ENCODE assay signal across 14 cellular contexts in the genomic region with DNA sequence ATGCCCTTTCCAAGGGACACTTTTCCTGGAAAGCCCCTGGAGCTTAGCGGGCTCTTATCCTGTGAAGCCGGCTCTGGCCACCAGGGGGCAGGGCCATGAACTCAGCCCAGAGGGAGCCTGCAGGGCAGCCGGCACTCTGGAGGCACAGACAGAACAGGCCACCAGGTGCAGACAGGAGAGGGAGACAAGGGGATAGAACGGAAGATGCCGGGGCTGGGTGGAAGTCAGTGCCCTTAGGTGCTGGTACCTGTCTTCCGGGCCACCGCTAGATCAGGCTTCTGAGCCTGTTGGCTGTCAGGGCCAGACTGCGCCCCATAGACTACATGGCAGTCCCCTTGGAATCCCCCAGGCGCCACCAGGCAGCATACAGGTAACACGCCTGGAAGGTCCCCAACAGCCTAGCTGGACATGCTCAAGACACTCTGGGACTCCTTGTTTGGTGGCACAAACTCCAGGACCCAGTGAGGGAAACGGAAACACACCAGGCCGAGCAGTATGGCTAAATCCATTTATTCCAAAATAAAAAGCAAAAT. TPM values are rescaled to one million over a fixed set of nuclear protein-coding genes. Genes with fewer than 3 reads are reported as not detected.
DNase-seq lines count a peak whose midpoint lies in the region; ATAC-seq and TF ChIP-seq lines count a peak whose summit lies in the region.
"Not testable (repeated sequence)": the region's sequence is repeated elsewhere in the genome, so short reads cannot be mapped to it uniquely, and the experiment has no call there.
"Had no signal": no experiment of that assay in that cellular context is flagged by ENCODE, and none has a peak within 500 bp of the region (broad histone marks: within the 10 kb centered on the region; RNA-seq: fewer than 3 reads in every experiment).

No MANE protein-coding gene starts in this region.

- CTCF ChIA-PET in CD4-positive, alpha-beta memory T cell (lab: Charles Lee; ENCODE audit: partially characterized antibody); WTC11 (lab: Charles Lee): not testable (repeated sequence)

- POLR2A ChIA-PET in CD4-positive, alpha-beta memory T cell (lab: Charles Lee; ENCODE audit: partially characterized antibody); WTC11 (lab: Charles Lee): not testable (repeated sequence)

- not testable (repeated sequence) for H3K27me3 ChIP-seq in CD4-positive, alpha-beta memory T cell (ENCODE audit: insufficient read depth, low read length)

- intact Hi-C loops in CD4-positive, alpha-beta memory T cell (cut with micrococcal nuclease); natural killer cell (cut with micrococcal nuclease): not testable (repeated sequence)

- H3K4me1 Mint-ChIP-seq in CD4-positive, alpha-beta memory T cell; WTC11; activated T-cell treated with anti-CD3 and anti-CD28 coated beads, Interleukin-2, amount 50 U/mL, for 72 hours (ENCODE audit: low read depth); central memory CD8-positive, alpha-beta T cell; natural killer cell; stimulated activated memory B cell treated with anti-CD40 and anti-IgM and Interleukin-4, amounts not matched to agents 10 μg/mL and 1 μg/mL and 100 μg/mL, for 72 hours: not testable (repeated sequence)

- H3K9me3 Mint-ChIP-seq in CD4-positive, alpha-beta memory T cell; WTC11; activated T-cell treated with anti-CD3 and anti-CD28 coated beads, Interleukin-2, amount 50 U/mL, for 72 hours; central memory CD8-positive, alpha-beta T cell; natural killer cell; stimulated activated memory B cell treated with anti-CD40 and anti-IgM and Interleukin-4, amounts not matched to agents 10 μg/mL and 1 μg/mL and 100 μg/mL, for 72 hours: not testable (repeated sequence)

- DNase-seq in CD4-positive, alpha-beta memory T cell = peak in 3 of 5 donors; percentile 0 to 9 (median 0)
- DNase-seq in WTC11 (ENCODE audit: low spot score); left lobe of liver (ENCODE audit: low spot score); natural killer cell: not testable (repeated sequence)
- DNase-seq in activated T-cell treated with anti-CD3 and anti-CD28 coated beads, Interleukin-2, amount 50 U/mL, for 72 hours = peak in 1 of 2 donors; percentile 1
- peak in 1 of 2 donors; percentile 14 for DNase-seq in central memory CD8-positive, alpha-beta T cell (ENCODE audit: low spot score in 2 of 2)

- not testable (repeated sequence) for H3K4me1 ChIP-seq in CD4-positive, alpha-beta memory T cell (ENCODE audit: insufficient read depth, low read length)

- not testable (repeated sequence) for H3K27ac ChIP-seq in CD4-positive, alpha-beta memory T cell (ENCODE audit: low read depth, low read length)

- H3K4me3 ChIP-seq in CD4-positive, alpha-beta memory T cell (ENCODE audit: low read length in 2 of 2) = not testable (repeated sequence)

- H3K4me3 Mint-ChIP-seq in CD4-positive, alpha-beta memory T cell; WTC11; activated T-cell treated with anti-CD3 and anti-CD28 coated beads, Interleukin-2, amount 50 U/mL, for 72 hours; central memory CD8-positive, alpha-beta T cell; natural killer cell; stimulated activated memory B cell treated with anti-CD40 and anti-IgM and Interleukin-4, amounts not matched to agents 10 μg/mL and 1 μg/mL and 100 μg/mL, for 72 hours: not testable (repeated sequence)

- not testable (repeated sequence) for H3K9me3 ChIP-seq in CD4-positive, alpha-beta memory T cell (ENCODE audit: control insufficient read depth in 1 of 2, low read length in 2 of 2)

- not testable (repeated sequence) for H3K36me3 Mint-ChIP-seq in CD4-positive, alpha-beta memory T cell; WTC11; activated T-cell treated with anti-CD3 and anti-CD28 coated beads, Interleukin-2, amount 50 U/mL, for 72 hours (ENCODE audit: insufficient read depth in 2 of 2); central memory CD8-positive, alpha-beta T cell (ENCODE audit: insufficient read depth); natural killer cell; stimulated activated memory B cell treated with anti-CD40 and anti-IgM and Interleukin-4, amounts not matched to agents 10 μg/mL and 1 μg/mL and 100 μg/mL, for 72 hours

- TF ChIP-seq CTCF in WTC11 (IDR thresholded peaks at IDR 0.05) = 0 out of 2 replicates have a peak, but pooled peaks have one; percentile 22
- TF ChIP-seq CTCF in natural killer cell (IDR thresholded peaks at IDR 0.05) = not testable (repeated sequence)

- H3K36me3 ChIP-seq in CD4-positive, alpha-beta memory T cell (ENCODE audit: insufficient read depth, low read length) = not testable (repeated sequence)

- H3K27ac Mint-ChIP-seq in CD4-positive, alpha-beta memory T cell; WTC11; activated T-cell treated with anti-CD3 and anti-CD28 coated beads, Interleukin-2, amount 50 U/mL, for 72 hours; central memory CD8-positive, alpha-beta T cell (ENCODE audit: low read depth); natural killer cell; stimulated activated memory B cell treated with anti-CD40 and anti-IgM and Interleukin-4, amounts not matched to agents 10 μg/mL and 1 μg/mL and 100 μg/mL, for 72 hours: not testable (repeated sequence)

- not testable (repeated sequence) for H3K27me3 Mint-ChIP-seq in CD4-positive, alpha-beta memory T cell; WTC11 (ENCODE audit: low read depth); activated T-cell treated with anti-CD3 and anti-CD28 coated beads, Interleukin-2, amount 50 U/mL, for 72 hours (ENCODE audit: low read depth); central memory CD8-positive, alpha-beta T cell; natural killer cell (ENCODE audit: low read depth in 2 of 2); stimulated activated memory B cell treated with anti-CD40 and anti-IgM and Interleukin-4, amounts not matched to agents 10 μg/mL and 1 μg/mL and 100 μg/mL, for 72 hours

- ATAC-seq in HG02885 (IDR thresholded peaks at IDR 0.05; ENCODE audit: poor library complexity, unreplicated experiment) (peak; percentile 47), WTC11 (peak; percentile 80), left lobe of liver (peak; percentile 77), natural killer cell (peak; percentile 71 to 79 (median 77))
- peak; percentile 66 to 67 for ATAC-seq in activated T-cell treated with anti-CD3 and anti-CD28 coated beads, Interleukin-2, amount 50 U/mL, for 72 hours (replicated peaks in 1 of 2)
- ATAC-seq in central memory CD8-positive, alpha-beta T cell (replicated peaks; ENCODE audit: extremely low read depth, poor library complexity, severe bottlenecking) = peak; percentile 81
- ATAC-seq in stimulated activated memory B cell treated with anti-CD40 and anti-IgM and Interleukin-4, amounts not matched to agents 10 μg/mL and 1 μg/mL and 100 μg/mL, for 72 hours = peak; percentile 69

RNA-seq across cellular contexts. Expression of a gene that starts 14.9 kb away (rescaled TPM):
- 1 to 10 TPM in 1 of 2 experiments, under 1 TPM in 1; 1.00 to 2.3 TPM for total RNA-seq in CD4-positive, alpha-beta memory T cell
- not detected for polyA plus RNA-seq in CD4-positive, alpha-beta memory T cell
- total RNA-seq in WTC11 (2021) (not detected in 3 replicates), left lobe of liver (3.2 TPM), natural killer cell (10 to 100 TPM; 28.8 to 72.6 (median 35.5) TPM)
- 1 to 10 TPM; 1.3 to 2.8 TPM for total RNA-seq in activated T-cell treated with anti-CD3 and anti-CD28 coated beads, Interleukin-2, amount 50 U/mL, for 72 hours
- total RNA-seq: Calu3, G401, HT-29, NCI-H460 had no signal
- polyA plus RNA-seq: CD14-positive monocyte had no signal

RNA-seq across cellular contexts. Expression of a gene that starts 37.4 kb away (rescaled TPM):
- total RNA-seq in CD4-positive, alpha-beta memory T cell = under 1 TPM; 0.36 to 0.96 TPM
- polyA plus RNA-seq in CD4-positive, alpha-beta memory T cell = not detected
- total RNA-seq in WTC11 (2021) (1.1 to 1.5 TPM (median 1.2 TPM) in 3 replicates), left lobe of liver (0.40 TPM), natural killer cell (1 to 10 TPM; 4.5 to 9.2 (median 6.2) TPM)
- 1 to 10 TPM in 1 of 2 donors, not detected in 1; 1.6 TPM for total RNA-seq in activated T-cell treated with anti-CD3 and anti-CD28 coated beads, Interleukin-2, amount 50 U/mL, for 72 hours
- total RNA-seq: Calu3, G401, HT-29, Peyer's patch had no signal
- polyA plus RNA-seq: CD14-positive monocyte had no signal
